ENCODE assay signal across 8 cellular contexts in the genomic region with DNA sequence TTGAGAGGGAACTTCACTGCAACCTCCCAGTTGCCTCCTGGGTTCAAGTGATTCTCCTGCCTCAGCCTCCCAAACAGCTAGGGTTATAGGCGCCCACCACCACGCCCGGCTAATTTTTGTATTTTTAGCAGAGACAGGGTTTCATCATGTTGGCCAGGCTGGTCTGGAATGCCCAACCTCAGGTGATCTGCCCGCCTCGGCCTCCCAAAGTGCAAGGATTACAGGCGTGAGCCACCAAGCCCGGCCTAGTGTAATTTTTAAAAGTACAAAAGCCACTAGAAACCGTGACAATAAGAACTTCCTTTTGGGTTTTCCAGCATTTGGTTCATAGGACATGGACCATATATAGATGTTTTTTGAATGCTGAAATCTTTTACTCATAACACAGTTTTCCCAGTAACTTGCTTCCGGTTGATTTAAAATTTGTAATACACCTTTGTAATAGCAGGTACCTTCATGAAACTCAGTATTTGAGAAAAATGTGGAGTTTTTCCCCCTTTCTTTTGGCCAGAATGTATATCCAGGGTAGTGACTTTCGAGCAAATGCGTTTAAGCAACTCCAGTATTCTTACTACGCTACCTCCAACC. TPM values are rescaled to one million over a fixed set of nuclear protein-coding genes. Genes with fewer than 3 reads are reported as not detected.
DNase-seq lines count a peak whose midpoint lies in the region; ATAC-seq and TF ChIP-seq lines count a peak whose summit lies in the region.

No MANE protein-coding gene starts in this region.

- H3K4me1 ChIP-seq in Karpas-422 (ENCODE audit: low read length) = peaks cover 28% of the 10 kb centered on the region

- DNase-seq in BJ (ENCODE audit: low read depth) (no peak), Karpas-422 (peak; percentile 62), coronary artery (ENCODE audit: low spot score) (no peak), 8988T (no peak), islet precursor cell (no peak)
- DNase-seq in naive thymus-derived CD8-positive, alpha-beta T cell = no peak

- peak overlapping the region; percentile 94 to 99 (median 98) for H3K27ac Mint-ChIP-seq in naive thymus-derived CD8-positive, alpha-beta T cell

- H3K9me3 Mint-ChIP-seq in naive thymus-derived CD8-positive, alpha-beta T cell = no peaks in the 10 kb centered on the region

- peaks cover 15 to 54% (median 43%) of the 10 kb centered on the region in 4 donors for H3K4me1 Mint-ChIP-seq in naive thymus-derived CD8-positive, alpha-beta T cell

- H3K9me2 ChIP-seq in Karpas-422 (replicated peaks; ENCODE audit: insufficient read depth, low read length) = no peaks in the 10 kb centered on the region

- no peak for TF ChIP-seq CTCF in BJ (IDR thresholded peaks at IDR 0.05; ENCODE audit: insufficient read depth, low read depth, low read length)
- TF ChIP-seq CTCF in coronary artery (IDR thresholded peaks at IDR 0.05) = no peak

- CTCF ChIA-PET in BJ (lab: Yijun Ruan, JAX) = interaction anchor here (1.1 to 1.2 kb wide), 2 partner anchors 14 to 19 kb away, joined by 3 to 4 read pairs; no protein-coding TSS in a partner anchor

- peak overlapping the region; percentile 77 for H2AFZ ChIP-seq in Karpas-422 (ENCODE audit: low read length)

- POLR2A ChIA-PET in BJ (lab: Charles Lee) = no interaction called here
- POLR2A ChIA-PET in naive thymus-derived CD8-positive, alpha-beta T cell (lab: Charles Lee) = interaction anchor here (0.6 to 2.6 kb wide), 3 partner anchors 19 to 142 kb away, joined by 6 to 9 read pairs (median 7); no protein-coding TSS in a partner anchor

- H3K79me2 ChIP-seq in Karpas-422 (ENCODE audit: low read length) = peaks cover 50% of the 10 kb centered on the region

- H3K4me3 ChIP-seq in BJ (ENCODE audit: low read depth, low read length) (peak overlapping the region; percentile 96), Karpas-422 (ENCODE audit: low read length) (peak overlapping the region; percentile 81), coronary artery (peak overlapping the region; percentile 89)

- peak overlapping the region; percentile 94 for H3K9ac ChIP-seq in Karpas-422 (ENCODE audit: low read length)

- H3K27ac ChIP-seq in Karpas-422 (ENCODE audit: low read length) (peak overlapping the region; percentile 81), coronary artery (peak overlapping the region; percentile 96 to 98)

- no peak for ATAC-seq in naive thymus-derived CD8-positive, alpha-beta T cell
- no peak for ATAC-seq in GM19397 (IDR thresholded peaks at IDR 0.05; ENCODE audit: unreplicated experiment)
- ATAC-seq in HG03159 (IDR thresholded peaks at IDR 0.05; ENCODE audit: unreplicated experiment) = no peak

- H3K27me3 ChIP-seq in BJ (ENCODE audit: control insufficient read depth, insufficient read depth, low read length) (no peaks in the 10 kb centered on the region), Karpas-422 (ENCODE audit: low read length) (no peaks in the 10 kb centered on the region)

- no peaks in the 10 kb centered on the region for H4K20me1 ChIP-seq in Karpas-422 (ENCODE audit: insufficient read depth, low read depth, low read length)

- no peaks in the 10 kb centered on the region for H3K9me3 ChIP-seq in Karpas-422 (ENCODE audit: low read length)

- H3K36me3 Mint-ChIP-seq in naive thymus-derived CD8-positive, alpha-beta T cell = no peaks in the 10 kb centered on the region

- H3K4me2 ChIP-seq in Karpas-422 (ENCODE audit: low read depth, low read length, poor library complexity, severe bottlenecking) = peak overlapping the region; percentile 82

- H3K36me3 ChIP-seq in BJ (ENCODE audit: control insufficient read depth, insufficient read depth, low read length) (no peaks in the 10 kb centered on the region), Karpas-422 (ENCODE audit: insufficient read depth, low read length) (peaks cover 22% of the 10 kb centered on the region)

- no peaks in the 10 kb centered on the region for H3K27me3 Mint-ChIP-seq in naive thymus-derived CD8-positive, alpha-beta T cell

- peak overlapping the region; percentile 91 to 99 (median 97) for H3K4me3 Mint-ChIP-seq in naive thymus-derived CD8-positive, alpha-beta T cell

RNA-seq across cellular contexts. Expression of a gene that starts 0.5 kb away (rescaled TPM):
- 0.04 TPM in 1 of 2 replicates, not detected in the other for polyA plus RNA-seq in BJ (2011; rRNA removed)
- polyA minus RNA-seq in BJ (2011; rRNA and poly(A)+ RNA removed) = not detected in 2 replicates
- not detected in 2 replicates for total RNA-seq in Karpas-422 (2014; rRNA removed; shearing (Covaris generic); ENCODE audit: low replicate concordance)
- total RNA-seq in naive thymus-derived CD8-positive, alpha-beta T cell = under 1 TPM; 0.16 to 0.41 TPM
- not detected for polyA plus RNA-seq in naive thymus-derived CD8-positive, alpha-beta T cell

RNA-seq across cellular contexts. Expression of a gene that starts 0.6 kb away (rescaled TPM):
- 123 and 154 TPM in 2 replicates for polyA plus RNA-seq in BJ (2011; rRNA removed)
- 104 and 111 TPM in 2 replicates for polyA minus RNA-seq in BJ (2011; rRNA and poly(A)+ RNA removed)
- total RNA-seq in Karpas-422 (2014; rRNA removed; shearing (Covaris generic); ENCODE audit: low replicate concordance) = 71.4 and 94.5 TPM in 2 replicates
- total RNA-seq in naive thymus-derived CD8-positive, alpha-beta T cell = 10 to 100 TPM; 35.1 to 35.2 TPM
- 10 to 100 TPM; 25.0 to 31.5 (median 31.3) TPM for polyA plus RNA-seq in naive thymus-derived CD8-positive, alpha-beta T cell

RNA-seq across cellular contexts. Expression of a gene that starts 54.7 kb away (rescaled TPM):
- 1.4 and 1.8 TPM in 2 replicates for polyA plus RNA-seq in BJ (2011; rRNA removed)
- 0.46 and 1.1 TPM in 2 replicates for polyA minus RNA-seq in BJ (2011; rRNA and poly(A)+ RNA removed)
- total RNA-seq in Karpas-422 (2014; rRNA removed; shearing (Covaris generic); ENCODE audit: low replicate concordance) = not detected in 2 replicates
- not detected for total RNA-seq in naive thymus-derived CD8-positive, alpha-beta T cell
- under 1 TPM in 2 of 3 donors, not detected in 1; 0.60 to 0.70 TPM for polyA plus RNA-seq in naive thymus-derived CD8-positive, alpha-beta T cell
